9 cellular contexts compared by ENCODE assay signal in genomic region chr1:1472046-1472876, GRCh38. TPM values are rescaled to one million over a fixed set of nuclear protein-coding genes. Genes with fewer than 3 reads are reported as not detected.
A peak's percentile ranks its signal among the peaks of the same experiment; 100 is the strongest.
DNase-seq lines count a peak whose midpoint lies in the region; ATAC-seq and TF ChIP-seq lines count a peak whose summit lies in the region.
"Not testable (repeated sequence)": the region's sequence is repeated elsewhere in the genome, so short reads cannot be mapped to it uniquely, and the experiment has no call there.
"Had no signal": no experiment of that assay in that cellular context is flagged by ENCODE, and none has a peak within 500 bp of the region (broad histone marks: within the 10 kb centered on the region; RNA-seq: fewer than 3 reads in every experiment).

No MANE protein-coding gene starts in this region.

- TF ChIP-seq POLR2A in lower leg skin (IDR thresholded peaks at IDR 0.05), result not testable (repeated sequence)

- CTCF ChIA-PET in BJ (lab: Yijun Ruan, JAX); activated naive CD4-positive, alpha-beta T cell treated with anti-CD3 and anti-CD28 coated beads, Interleukin-2, amount 10 ng/mL, durations not matched to agents 7 days and 5 days (lab: Charles Lee): not testable (repeated sequence)

- peaks cover 27% of the 10 kb centered on the region for H3K4me1 Mint-ChIP-seq in activated naive CD4-positive, alpha-beta T cell treated with anti-CD3 and anti-CD28 coated beads, Interleukin-2, amount 10 ng/mL, durations not matched to agents 7 days and 5 days

- not testable (repeated sequence) for TF ChIP-seq CTCF in BJ (IDR thresholded peaks at IDR 0.05; ENCODE audit: insufficient read depth, low read depth, low read length); epithelial cell of proximal tubule (conservative IDR thresholded peaks at IDR 0.05; ENCODE audit: low read depth, low read length); lower leg skin (IDR thresholded peaks at IDR 0.05)

- peak; percentile 28 for ATAC-seq in GM19455 (IDR thresholded peaks at IDR 0.05; ENCODE audit: unreplicated experiment)
- peak; percentile 36 for ATAC-seq in HG03354 (IDR thresholded peaks at IDR 0.05; ENCODE audit: poor library complexity, severe bottlenecking, unreplicated experiment)

- intact Hi-C loops in lower leg skin (cut with DNase I; ENCODE audit: low total_unique reads), result not testable (repeated sequence)

- H3K36me3 Mint-ChIP-seq in activated naive CD4-positive, alpha-beta T cell treated with anti-CD3 and anti-CD28 coated beads, Interleukin-2, amount 10 ng/mL, durations not matched to agents 7 days and 5 days, result not testable (repeated sequence)

- not testable (repeated sequence) for H3K27me3 ChIP-seq in BJ (ENCODE audit: control insufficient read depth, insufficient read depth, low read length); SJCRH30; skeletal muscle satellite cell (ENCODE audit: control insufficient read depth, insufficient read depth, low read length)

- not testable (repeated sequence) for H3K9me3 ChIP-seq in SJCRH30 (replicated peaks); skeletal muscle satellite cell (replicated peaks; ENCODE audit: low read length)

- not testable (repeated sequence) for DNase-seq in BJ (ENCODE audit: low read depth); SJCRH30; epithelial cell of proximal tubule (ENCODE audit: low read depth); lower leg skin (ENCODE audit: low spot score in 2 of 2)
- peak; percentile 53 for DNase-seq in activated naive CD4-positive, alpha-beta T cell treated with anti-CD3 and anti-CD28 coated beads, Interleukin-2, amount 10 ng/mL, durations not matched to agents 7 days and 5 days

- H3K9me3 Mint-ChIP-seq in activated naive CD4-positive, alpha-beta T cell treated with anti-CD3 and anti-CD28 coated beads, Interleukin-2, amount 10 ng/mL, durations not matched to agents 7 days and 5 days, result not testable (repeated sequence)

- peak overlapping the region; percentile 92 for H3K4me2 ChIP-seq in skeletal muscle satellite cell (ENCODE audit: low read length)

- H3K27me3 Mint-ChIP-seq in activated naive CD4-positive, alpha-beta T cell treated with anti-CD3 and anti-CD28 coated beads, Interleukin-2, amount 10 ng/mL, durations not matched to agents 7 days and 5 days, result not testable (repeated sequence)

- H3K27ac ChIP-seq in SJCRH30, result not testable (repeated sequence)

- H3K4me1 ChIP-seq in SJCRH30; skeletal muscle satellite cell (ENCODE audit: control insufficient read depth, insufficient read depth, low read length): not testable (repeated sequence)

- POLR2A ChIA-PET in BJ (lab: Charles Lee), result not testable (repeated sequence)

- peak overlapping the region; percentile 79 for H3K9ac ChIP-seq in skeletal muscle satellite cell (ENCODE audit: low read depth, low read length)

- 7 to 11% methylated on average over 12 to 15 of the region's 65 CpGs for WGBS in lower leg skin, 2 donors

- H3K36me3 ChIP-seq in BJ (ENCODE audit: control insufficient read depth, insufficient read depth, low read length); skeletal muscle satellite cell (ENCODE audit: insufficient read depth, low read length): not testable (repeated sequence)
- peaks cover 23% of the 10 kb centered on the region for H3K36me3 ChIP-seq in SJCRH30

- peak overlapping the region; percentile 78 for H3K27ac Mint-ChIP-seq in activated naive CD4-positive, alpha-beta T cell treated with anti-CD3 and anti-CD28 coated beads, Interleukin-2, amount 10 ng/mL, durations not matched to agents 7 days and 5 days

- peak overlapping the region; percentile 86 for H3K4me3 ChIP-seq in BJ (ENCODE audit: low read depth, low read length)
- peak overlapping the region; percentile 82 for H3K4me3 ChIP-seq in SJCRH30
- H3K4me3 ChIP-seq in epithelial cell of proximal tubule (ENCODE audit: low read depth, low read length), result peak overlapping the region; percentile 75
- peak overlapping the region; percentile 29 for H3K4me3 ChIP-seq in lower leg skin (ENCODE audit: low read depth, poor library complexity, severe bottlenecking)
- H3K4me3 ChIP-seq in skeletal muscle satellite cell (ENCODE audit: low read length), result peak overlapping the region; percentile 89

- peak overlapping the region; percentile 77 for H3K4me3 Mint-ChIP-seq in activated naive CD4-positive, alpha-beta T cell treated with anti-CD3 and anti-CD28 coated beads, Interleukin-2, amount 10 ng/mL, durations not matched to agents 7 days and 5 days

RNA-seq across cellular contexts. Expression of gene ATAD3B, which starts 0.7 kb away (rescaled TPM):
- polyA plus RNA-seq in BJ (2011; rRNA removed), result 9.5 and 12.5 TPM in 2 replicates
- polyA minus RNA-seq in BJ (2011; rRNA and poly(A)+ RNA removed), result 8.9 and 13.1 TPM in 2 replicates
- 53.1 and 55.5 TPM in 2 replicates for total RNA-seq in SJCRH30 (2014; rRNA removed; shearing (Covaris generic))
- total RNA-seq in epithelial cell of proximal tubule (42.8 and 91.2 TPM in 2 replicates), lower leg skin (10 to 100 TPM; 13.0 to 40.3 (median 17.1) TPM)
- total RNA-seq in skeletal muscle satellite cell (2012; rRNA removed), result 34.9 and 40.3 TPM in 2 replicates

RNA-seq across cellular contexts. Expression of gene ATAD3C, which starts 22.8 kb away (rescaled TPM):
- 0.06 and 0.20 TPM in 2 replicates for polyA plus RNA-seq in BJ (2011; rRNA removed)
- polyA minus RNA-seq in BJ (2011; rRNA and poly(A)+ RNA removed), result not detected in 2 replicates
- total RNA-seq in SJCRH30 (2014; rRNA removed; shearing (Covaris generic)), result 0.20 TPM in 1 of 2 replicates, not detected in the other
- under 0.01 and 0.36 TPM in 2 replicates for total RNA-seq in epithelial cell of proximal tubule
- 1 to 10 TPM in 1 of 4 donors, under 1 TPM in 3; 0.17 to 2.1 (median 0.63) TPM for total RNA-seq in lower leg skin
- total RNA-seq in skeletal muscle satellite cell (2012; rRNA removed), result not detected in 2 replicates
- total RNA-seq: cerebellum had no signal

RNA-seq across cellular contexts. Expression of gene VWA1, which starts 36.8 kb away (rescaled TPM):
- polyA plus RNA-seq in BJ (2011; rRNA removed), result 1.7 and 2.0 TPM in 2 replicates
- polyA minus RNA-seq in BJ (2011; rRNA and poly(A)+ RNA removed), result 0.43 and 0.87 TPM in 2 replicates
- 0.58 and 3.3 TPM in 2 replicates for total RNA-seq in SJCRH30 (2014; rRNA removed; shearing (Covaris generic))
- total RNA-seq in epithelial cell of proximal tubule (41.6 and 56.3 TPM in 2 replicates), lower leg skin (10 to 100 TPM; 26.5 to 36.4 (median 30.1) TPM)
- total RNA-seq in skeletal muscle satellite cell (2012; rRNA removed), result 1.5 and 2.4 TPM in 2 replicates

RNA-seq across cellular contexts. Expression of gene ATAD3A, which starts 39.7 kb away (rescaled TPM):
- polyA plus RNA-seq in BJ (2011; rRNA removed), result 12.5 and 19.7 TPM in 2 replicates
- 9.0 and 11.3 TPM in 2 replicates for polyA minus RNA-seq in BJ (2011; rRNA and poly(A)+ RNA removed)
- total RNA-seq in SJCRH30 (2014; rRNA removed; shearing (Covaris generic)), result 72.6 and 74.7 TPM in 2 replicates
- total RNA-seq in epithelial cell of proximal tubule (52.6 and 110 TPM in 2 replicates), lower leg skin (10 to 100 TPM; 23.2 to 33.3 (median 26.9) TPM)
- 47.1 and 54.8 TPM in 2 replicates for total RNA-seq in skeletal muscle satellite cell (2012; rRNA removed)

RNA-seq across cellular contexts. Expression of gene ANKRD65, which starts 51.2 kb away (rescaled TPM):
- 0.31 and 0.43 TPM in 2 replicates for polyA plus RNA-seq in BJ (2011; rRNA removed)
- polyA minus RNA-seq in BJ (2011; rRNA and poly(A)+ RNA removed), result not detected in 2 replicates
- 6.1 and 6.2 TPM in 2 replicates for total RNA-seq in SJCRH30 (2014; rRNA removed; shearing (Covaris generic))
- total RNA-seq in epithelial cell of proximal tubule, result 2.7 and 4.0 TPM in 2 replicates
- total RNA-seq in lower leg skin, result 10 to 100 TPM in 1 of 4 donors, 1 to 10 TPM in 3; 3.1 to 10.9 (median 6.2) TPM
- total RNA-seq in skeletal muscle satellite cell (2012; rRNA removed), result under 0.01 TPM in 2 replicates

Comparison
In these comparisons a context has a peak if more than half of its experiments do, and no peak if none do; other contexts are left out.
1. H3K4me3 ChIP-seq: peak in every context shown above with its lines; median percentile 89 in skeletal muscle satellite cell; 86 in BJ; 82 in SJCRH30; 75 in epithelial cell of proximal tubule; 29 in lower leg skin.